ENCODE assay signal across 8 cellular contexts in genomic region chr9:35490155-35490909, GRCh38. TPM values are rescaled to one million over a fixed set of nuclear protein-coding genes. Genes with fewer than 3 reads are reported as not detected.
A peak's percentile ranks its signal among the peaks of the same experiment; 100 is the strongest.
DNase-seq lines count a peak whose midpoint lies in the region; ATAC-seq lines count a peak whose summit lies in the region.

No MANE protein-coding gene starts in this region.

- H3K4me3 ChIP-seq in SJSA1, result peak overlapping the region; percentile 71
- H3K4me3 ChIP-seq in esophagus (ENCODE audit: low read depth in 1 of 2, low read length in 2 of 2), result peak overlapping the region; percentile 66 to 68

- peaks cover 9% of the 10 kb centered on the region for H3K27me3 Mint-ChIP-seq in T-helper 2 cell treated with Interferon-gamma antibody and Interleukin-4, amounts not matched to agents 5 μg/mL and 100 μg/mL, for 36 hours (ENCODE audit: low read depth)
- peaks cover 19 to 49% (median 27%) of the 10 kb centered on the region in 3 donors for H3K27me3 Mint-ChIP-seq in naive B cell

- peaks cover 3% of the 10 kb centered on the region; the same call in 1 of the 2 replicates for H3K36me3 ChIP-seq in SJSA1
- H3K36me3 ChIP-seq in esophagus (ENCODE audit: control insufficient read depth in 2 of 2, insufficient read depth in 2 of 2, low read length in 1 of 2), result no peaks in the 10 kb centered on the region

- H3K9me3 ChIP-seq in SJSA1 (replicated peaks) (no peaks in the 10 kb centered on the region), esophagus (ENCODE audit: control insufficient read depth in 2 of 2, insufficient read depth in 1 of 2, low read depth in 1 of 2, low read length in 1 of 2) (no peaks in the 10 kb centered on the region)

- peaks cover 29% of the 10 kb centered on the region for H3K4me1 Mint-ChIP-seq in T-helper 2 cell treated with Interferon-gamma antibody and Interleukin-4, amounts not matched to agents 5 μg/mL and 100 μg/mL, for 36 hours (ENCODE audit: low read depth)
- H3K4me1 Mint-ChIP-seq in naive B cell, result peaks cover 10 to 17% (median 12%) of the 10 kb centered on the region in 3 donors

- H3K4me3 Mint-ChIP-seq in T-helper 2 cell treated with Interferon-gamma antibody and Interleukin-4, amounts not matched to agents 5 μg/mL and 100 μg/mL, for 36 hours, result peak overlapping the region; percentile 85
- H3K4me3 Mint-ChIP-seq in naive B cell, result peak overlapping the region; percentile 56 to 91 (median 86)

- H3K27me3 ChIP-seq in SJSA1 (replicated peaks), result no peaks in the 10 kb centered on the region
- no peaks in the 10 kb centered on the region for H3K27me3 ChIP-seq in esophagus (ENCODE audit: control insufficient read depth in 1 of 2, insufficient read depth in 2 of 2, low read length in 2 of 2)

- no peaks in the 10 kb centered on the region for H3K9me3 Mint-ChIP-seq in T-helper 2 cell treated with Interferon-gamma antibody and Interleukin-4, amounts not matched to agents 5 μg/mL and 100 μg/mL, for 36 hours
- peaks cover 0 to 4% (median 0%) of the 10 kb centered on the region in 7 donors for H3K9me3 Mint-ChIP-seq in naive B cell

- no peak for DNase-seq in T-helper 2 cell treated with Interferon-gamma antibody and Interleukin-4, amounts not matched to agents 5 μg/mL and 100 μg/mL, for 36 hours (ENCODE audit: low spot score)
- DNase-seq in T-helper 2 cell (no peak), SJSA1 (ENCODE audit: low read depth in 1 of 2, low spot score in 2 of 2) (peak in 1 of 2 experiments; percentile 28), naive B cell (no peak), HCEC 1CT (no peak)
- no peak for DNase-seq in stimulated activated CD4-positive, alpha-beta T cell treated with anti-CD3 and anti-CD28 coated beads, Interleukin-1b, Interleukin-23, amount 100 ng/mL, for 48 hours

- peak overlapping the region; percentile 84 for H3K27ac ChIP-seq in SJSA1
- peak overlapping the region; percentile 81 to 94 for H3K27ac ChIP-seq in esophagus (ENCODE audit: low read depth in 2 of 2, low read length in 1 of 2)

- no peaks in the 10 kb centered on the region for H3K36me3 Mint-ChIP-seq in T-helper 2 cell treated with Interferon-gamma antibody and Interleukin-4, amounts not matched to agents 5 μg/mL and 100 μg/mL, for 36 hours (ENCODE audit: low read depth)
- H3K36me3 Mint-ChIP-seq in naive B cell, result no peaks in the 10 kb centered on the region

- peak overlapping the region; percentile 74 for H3K27ac Mint-ChIP-seq in T-helper 2 cell treated with Interferon-gamma antibody and Interleukin-4, amounts not matched to agents 5 μg/mL and 100 μg/mL, for 36 hours
- peak overlapping the region in 2 of 6 donors; percentile 68 to 75 for H3K27ac Mint-ChIP-seq in naive B cell

- peak; percentile 13 to 17 for ATAC-seq in naive B cell (ENCODE audit: low read depth in 2 of 2)
- no peak for ATAC-seq in HG03520 (IDR thresholded peaks at IDR 0.05; ENCODE audit: unreplicated experiment)

- WGBS in esophagus, 2 donors, result 6 to 7% methylated on average over 36 to 44 of the region's 44 CpGs

- H3K4me1 ChIP-seq in SJSA1 (replicated peaks) (peaks cover 21% of the 10 kb centered on the region), esophagus (ENCODE audit: control insufficient read depth in 2 of 2, insufficient read depth in 2 of 2, low read length in 1 of 2) (peaks cover 3 to 5% of the 10 kb centered on the region in 2 donors)

RNA-seq across cellular contexts. Expression of gene RUSC2, which starts 0.4 kb away (rescaled TPM):
- total RNA-seq in SJSA1 (2014; rRNA removed; shearing (Covaris generic)), result 22.1 and 24.0 TPM in 2 replicates
- polyA plus RNA-seq in esophagus (10 to 100 TPM in 1 of 2 donors, 1 to 10 TPM in 1; 7.3 to 27.2 TPM), naive B cell (ENCODE audit: low read depth in 6 of 6) (not detected)

Comparison
In these comparisons a context has a peak if more than half of its experiments do, and no peak if none do; other contexts are left out.
1. RNA of gene RUSC2, which starts 0.4 kb away (polyA plus RNA-seq): 7.3 to 27.2 TPM in esophagus; not detected in naive B cell; every median in the first group is over 4 times any median in the second.